Comparison of ENCODE assay signal across 1 cellular context in the genomic region with DNA sequence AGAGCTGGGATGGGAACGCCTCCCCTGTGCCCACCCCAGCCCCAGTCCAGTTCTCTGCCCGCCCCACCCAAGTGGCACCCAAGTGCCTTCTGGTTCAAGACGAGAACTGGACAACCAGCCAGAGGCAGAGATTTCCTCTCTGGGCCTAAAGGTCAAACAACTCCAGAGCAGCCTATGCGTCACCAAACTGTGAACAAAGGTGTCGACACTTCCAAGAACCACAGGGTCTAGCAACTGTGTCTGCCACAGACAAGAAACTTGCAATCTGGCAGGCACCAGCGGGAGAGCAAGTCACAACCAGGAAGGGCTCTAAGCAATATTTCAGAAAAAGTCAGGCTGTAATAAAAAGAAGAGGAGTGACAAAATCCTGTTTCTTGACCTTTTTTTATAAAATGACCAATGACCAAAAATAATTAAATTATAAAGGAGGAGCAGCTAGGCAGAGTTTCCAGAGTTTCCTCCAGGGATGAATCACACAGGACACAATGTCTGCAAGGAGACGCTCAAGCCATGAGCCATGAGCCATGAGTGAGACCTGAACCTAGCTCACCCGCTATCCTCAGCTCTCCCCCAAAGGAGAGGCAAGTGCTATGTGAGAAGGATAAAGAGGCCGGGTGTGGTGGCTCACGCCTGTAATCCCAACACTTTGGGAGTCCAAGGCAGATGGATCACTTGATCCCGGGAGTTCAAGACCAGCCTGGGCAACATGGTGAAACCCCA.
TF ChIP-seq lines count a peak whose summit lies in the region.

No MANE protein-coding gene starts in this region.

TF ChIP-seq in K562, 482 proteins besides CTCF, POLR2A, EP300 and RAD21:
- TF ChIP-seq MEIS2 (IDR thresholded peaks at IDR 0.05; ENCODE audit: partially characterized antibody) (peak; percentile 34), KDM1A (IDR thresholded peaks at IDR 0.05) (peak; percentile 51 to 57; a peak in 3 of 4 replicates), CBFA2T3 (IDR thresholded peaks at IDR 0.05) (peak; percentile 26; the same call in 1 of the 2 replicates), STAT5A (IDR thresholded peaks at IDR 0.05; ENCODE audit: borderline replicate concordance, low read length) (0 out of 2 replicates have a peak, but pooled peaks have one; percentile 19), C11orf30 (IDR thresholded peaks at IDR 0.05; ENCODE audit: low read depth) (no peak)
